ENCODE assay signal across 1 cellular context in the genomic region with DNA sequence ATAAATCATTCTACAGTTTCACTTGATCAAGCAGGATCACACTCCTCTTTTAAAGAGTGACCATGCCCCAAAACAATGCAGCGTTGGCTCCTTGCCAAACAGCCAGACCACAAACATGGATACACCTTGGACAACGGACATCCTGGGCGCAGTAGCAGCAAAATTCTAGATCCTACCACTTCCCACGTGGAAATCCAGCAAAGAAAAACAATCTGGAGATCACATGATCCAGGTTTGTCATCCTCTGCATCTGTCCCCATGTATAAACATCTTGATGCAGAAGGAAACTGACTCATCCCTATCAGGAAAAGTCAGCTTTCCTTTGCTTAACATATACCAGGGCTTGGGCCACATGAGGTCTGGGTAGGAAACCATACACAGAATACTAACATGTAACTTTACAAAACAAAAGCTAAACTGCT.
TF ChIP-seq lines count a peak whose summit lies in the region.

No MANE protein-coding gene starts in this region.

TF ChIP-seq in K562, 482 proteins besides CTCF, POLR2A, EP300 and RAD21 (continued from another document):
- TF ChIP-seq HMBOX1 (IDR thresholded peaks at IDR 0.05) = peak; percentile 60; the same call in 1 of the 2 replicates
- peak; percentile 70 for TF ChIP-seq CBFA2T2 (conservative IDR thresholded peaks at IDR 0.05)
- TF ChIP-seq SMARCE1 (IDR thresholded peaks at IDR 0.05) = peak; percentile 54; the same call in 1 of the 2 replicates
- TF ChIP-seq, protein P1, sequence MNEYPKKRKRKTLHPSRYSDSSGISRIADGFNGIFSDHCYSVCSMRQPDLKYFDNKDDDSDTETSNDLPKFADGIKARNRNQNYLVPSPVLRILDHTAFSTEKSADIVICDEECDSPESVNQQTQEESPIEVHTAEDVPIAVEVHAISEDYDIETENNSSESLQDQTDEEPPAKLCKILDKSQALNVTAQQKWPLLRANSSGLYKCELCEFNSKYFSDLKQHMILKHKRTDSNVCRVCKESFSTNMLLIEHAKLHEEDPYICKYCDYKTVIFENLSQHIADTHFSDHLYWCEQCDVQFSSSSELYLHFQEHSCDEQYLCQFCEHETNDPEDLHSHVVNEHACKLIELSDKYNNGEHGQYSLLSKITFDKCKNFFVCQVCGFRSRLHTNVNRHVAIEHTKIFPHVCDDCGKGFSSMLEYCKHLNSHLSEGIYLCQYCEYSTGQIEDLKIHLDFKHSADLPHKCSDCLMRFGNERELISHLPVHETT (CRISPR knock-in tag; conservative IDR thresholded peaks at IDR 0.05 in 1 of 2, IDR thresholded peaks at IDR 0.05 in 1 of 2) = 0 out of 4 replicates have a peak, but pooled peaks of 1 of the 2 experiments have one; percentile 48
- TF ChIP-seq TEAD4 (IDR thresholded peaks at IDR 0.05; ENCODE audit: low read length) = peak; percentile 72
- no peak for TF ChIP-seq TEAD4 (CRISPR knock-in tag; IDR thresholded peaks at IDR 0.05; ENCODE audit: borderline replicate concordance)
- peak; percentile 30; the same call in 1 of the 2 replicates for TF ChIP-seq MITF (IDR thresholded peaks at IDR 0.05)
- TF ChIP-seq MAZ (CRISPR knock-in tag; conservative IDR thresholded peaks at IDR 0.05 in 1 of 2, IDR thresholded peaks at IDR 0.05 in 1 of 2) = 0 out of 4 replicates have a peak, but pooled peaks of 1 of the 2 experiments have one; percentile 26
- 0 out of 2 replicates have a peak, but pooled peaks have one; percentile 45 for TF ChIP-seq CXXC5 (CRISPR knock-in tag; IDR thresholded peaks at IDR 0.05)
- 0 out of 2 replicates have a peak, but pooled peaks have one; percentile 13 for TF ChIP-seq MYC (IDR thresholded peaks at IDR 0.05; ENCODE audit: low read depth, low read length)
- TF ChIP-seq MYC (CRISPR knock-in tag; IDR thresholded peaks at IDR 0.05; ENCODE audit: borderline replicate concordance, low read depth) = no peak
- TF ChIP-seq MEF2D (tag; conservative IDR thresholded peaks at IDR 0.05; ENCODE audit: low read depth) = peak; percentile 61; the same call in 1 of the 2 replicates
- TF ChIP-seq TFE3 (CRISPR knock-in tag; IDR thresholded peaks at IDR 0.05) = peak; percentile 96
- 0 out of 2 replicates have a peak, but pooled peaks have one; percentile 54 for TF ChIP-seq TCFL5 (CRISPR knock-in tag; conservative IDR thresholded peaks at IDR 0.05)
- no peak for TF ChIP-seq ESRRA (IDR thresholded peaks at IDR 0.05; ENCODE audit: borderline replicate concordance, low read depth)
